Comparison of ENCODE assay signal across 8 cellular contexts in the genomic region with DNA sequence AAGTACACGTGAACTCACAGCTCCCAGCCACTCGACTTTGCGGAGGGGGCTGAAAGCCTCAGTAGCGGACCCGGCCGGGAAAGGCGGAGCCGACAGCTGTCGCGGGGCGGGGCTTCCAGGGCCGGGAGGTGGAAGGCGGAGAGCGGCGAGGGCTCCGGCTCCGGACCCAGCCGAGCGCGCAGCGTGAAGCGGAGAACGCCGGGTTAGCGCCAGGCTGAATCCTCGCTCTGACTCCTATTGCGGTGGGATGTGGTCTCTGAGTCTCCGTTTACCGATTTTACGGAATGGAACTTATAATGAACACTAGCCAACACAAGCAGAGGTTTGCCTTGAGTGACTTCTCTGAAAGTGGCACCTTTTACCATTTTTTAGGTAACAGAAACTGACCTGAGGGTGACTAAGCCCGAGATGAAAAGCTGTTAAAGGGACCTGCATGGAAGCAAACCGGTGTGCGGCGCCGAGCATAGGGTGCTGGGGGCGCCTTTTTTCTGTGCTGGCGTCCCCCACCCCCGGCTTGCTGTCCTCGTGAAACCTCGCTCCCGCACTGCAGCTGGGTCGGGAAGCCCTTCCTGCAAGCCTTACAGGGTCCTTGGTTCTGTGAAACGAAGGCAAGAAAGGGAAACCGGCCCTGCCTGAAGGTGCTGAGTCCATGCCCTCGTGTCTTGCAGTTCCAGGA.
DNase-seq lines count a peak whose midpoint lies in the region; ATAC-seq, FAIRE-seq and TF ChIP-seq lines count a peak whose summit lies in the region.

No MANE protein-coding gene starts in this region.

- POLR2A ChIA-PET in GM10248 (lab: Yijun Ruan, JAX), result interaction anchor here (0.6 kb wide), 1 partner anchor 14 kb away, joined by 3 read pairs; no protein-coding TSS in a partner anchor

- H3K4me1 ChIP-seq in astrocyte (ENCODE audit: insufficient read depth, low read length), result no peaks in the 10 kb centered on the region

- H3K27ac ChIP-seq in astrocyte (ENCODE audit: low read depth, low read length), result no peak overlapping the region
- H3K27ac ChIP-seq in skin epidermis, result peak overlapping the region in 3 of 21 experiments; percentile 26 to 40 (median 32)

- no peaks in the 10 kb centered on the region for H3K79me2 ChIP-seq in astrocyte (ENCODE audit: insufficient read depth, low read length)

- no peaks in the 10 kb centered on the region for H3K4me1 Mint-ChIP-seq in astrocyte (ENCODE audit: low read depth, unreplicated experiment)

- H4K20me1 ChIP-seq in astrocyte (ENCODE audit: insufficient read depth, low read length), result no peaks in the 10 kb centered on the region

- H3K9me3 ChIP-seq in astrocyte (ENCODE audit: insufficient read depth, low read depth, low read length), result no peaks in the 10 kb centered on the region
- no peaks in the 10 kb centered on the region for H3K9me3 ChIP-seq in iPS-18c (ENCODE audit: control insufficient read depth, insufficient read depth, low read length)

- no peak for ATAC-seq in GM18870 (IDR thresholded peaks at IDR 0.05; ENCODE audit: unreplicated experiment)

- peak overlapping the region; percentile 60 for H3K9ac ChIP-seq in astrocyte (ENCODE audit: low read length)

- H3K9me3 Mint-ChIP-seq in astrocyte (ENCODE audit: unreplicated experiment), result peaks cover 5% of the 10 kb centered on the region

- peaks cover 46% of the 10 kb centered on the region for H3K27me3 Mint-ChIP-seq in astrocyte (ENCODE audit: low read depth, unreplicated experiment)

- FAIRE-seq in astrocyte (lab: Jason Lieb, UNC), result no peak

- peaks cover 3% of the 10 kb centered on the region for H3K27me3 ChIP-seq in astrocyte (ENCODE audit: insufficient read depth, low read length)

- H2AFZ ChIP-seq in astrocyte (ENCODE audit: low read depth, low read length), result peak overlapping the region; percentile 85

- H3K4me3 ChIP-seq in astrocyte (ENCODE audit: insufficient read depth, low read depth, low read length) (peak overlapping the region; percentile 67), iPS-18c (ENCODE audit: insufficient read depth, low read depth, low read length) (peak overlapping the region; percentile 50; the same call in 1 of the 2 replicates), skin epidermis (peak overlapping the region; percentile 15 to 34 (median 25))

- H3K36me3 Mint-ChIP-seq in astrocyte (ENCODE audit: low read depth, unreplicated experiment), result no peaks in the 10 kb centered on the region

- peak overlapping the region; percentile 89 for H3K4me2 ChIP-seq in astrocyte (ENCODE audit: low read length)

- CTCF ChIA-PET in GM10248 (lab: Yijun Ruan, JAX), result no interaction called here

- H3K36me3 ChIP-seq in astrocyte (ENCODE audit: insufficient read depth, low read length), result no peaks in the 10 kb centered on the region

- DNase-seq in GM10248 (ENCODE audit: extremely low spot score) (peak; percentile 22), NCI-H1105 (lab: John Stamatoyannopoulos, UW) (peak; percentile 68), astrocyte (ENCODE audit: low read depth) (peak; percentile 40), NAMALWA (ENCODE audit: low spot score) (no peak), GDM1 (lab: John Stamatoyannopoulos, UW) (no peak)

- H3K4me3 Mint-ChIP-seq in astrocyte (ENCODE audit: unreplicated experiment), result peak overlapping the region; percentile 82

- H3K27ac Mint-ChIP-seq in astrocyte (ENCODE audit: unreplicated experiment), result no peak overlapping the region

- TF ChIP-seq CTCF in GM10248 (IDR thresholded peaks at IDR 0.05; ENCODE audit: control extremely low read depth, extremely low read depth, low read depth, missing control alignments) (no peak), astrocyte (IDR thresholded peaks at IDR 0.05; ENCODE audit: insufficient read depth, low read depth, low read length) (no peak)

Comparison
In these comparisons a context has a peak if more than half of its experiments do, and no peak if none do; other contexts are left out.
1. DNase-seq: peak in GM10248 (single experiment), NCI-H1105 (single experiment) and astrocyte (single experiment); none in NAMALWA (single experiment) and GDM1 (single experiment).
2. Peak in every context shown above with its lines, with median percentiles within 50 percentile points of each other: H3K4me3 ChIP-seq.